8 cellular contexts compared by ENCODE assay signal in genomic region chr6:32984639-32985389, GRCh38. TPM values are rescaled to one million over a fixed set of nuclear protein-coding genes. Genes with fewer than 3 reads are reported as not detected.
DNase-seq lines count a peak whose midpoint lies in the region; ATAC-seq and TF ChIP-seq lines count a peak whose summit lies in the region.

No MANE protein-coding gene starts in this region.

- ATAC-seq in lung (ENCODE audit: insufficient read depth, low FRiP score), result peak; percentile 83
- no peak for ATAC-seq in HG03097 (IDR thresholded peaks at IDR 0.05; ENCODE audit: low FRiP score, unreplicated experiment)

- peaks cover 10 to 19% of the 10 kb centered on the region in 2 donors for H3K36me3 ChIP-seq in lung (ENCODE audit: control insufficient read depth in 2 of 2, insufficient read depth in 2 of 2, low read length in 2 of 2)

- peak; percentile 94 for TF ChIP-seq CTCF in lung (IDR thresholded peaks at IDR 0.05; ENCODE audit: control extremely low read depth, extremely low read depth)

- H3K4me3 ChIP-seq in lung, result no peak overlapping the region

- 11% methylated on average over 9 of the region's 9 CpGs for WGBS in lung, 2 donors

- H3K27ac ChIP-seq in lung (ENCODE audit: low read depth in 1 of 2, low read length in 1 of 2), result peak overlapping the region in 1 of 2 donors; percentile 13

- peak; percentile 83 for DNase-seq in GM03348 (ENCODE audit: low spot score)
- peak; percentile 64 for DNase-seq in HS-27A (ENCODE audit: low read depth)
- peak; percentile 95 for DNase-seq in NCI-H82 (lab: John Stamatoyannopoulos, UW)
- peak; percentile 83 to 87 for DNase-seq in activated CD4-positive, alpha-beta T cell treated with anti-CD3 and anti-CD28 coated beads, Interleukin-2, amount 50 U/mL, for 24 hours (ENCODE audit: low read depth in 1 of 2, low spot score in 1 of 2)
- peak; percentile 93 for DNase-seq in dermis blood vessel endothelial cell
- peak; percentile 91 for DNase-seq in lung (ENCODE audit: low spot score)
- DNase-seq in stimulated activated CD8-positive, alpha-beta memory T cell treated with anti-CD3 and anti-CD28 coated beads, Interleukin-15, amount 100 ng/mL, for 24 hours (ENCODE audit: low read depth), result peak; percentile 77

- no peaks in the 10 kb centered on the region for H3K9me3 ChIP-seq in lung (ENCODE audit: control insufficient read depth in 2 of 2, insufficient read depth in 1 of 2, low read length in 1 of 2)

- no peaks in the 10 kb centered on the region for H3K4me1 ChIP-seq in lung (ENCODE audit: control insufficient read depth in 2 of 2, insufficient read depth in 2 of 2, low read length in 2 of 2)

- no peaks in the 10 kb centered on the region for H3K27me3 ChIP-seq in lung (ENCODE audit: control insufficient read depth, insufficient read depth)

RNA-seq across cellular contexts. Expression of gene BRD2, which starts 16.4 kb away (rescaled TPM):
- total RNA-seq in dermis blood vessel endothelial cell, result 60.2 and 86.7 TPM in 2 replicates
- 100 to 1,000 TPM; 178 TPM for total RNA-seq in lung
- 100 to 1,000 TPM; 114 to 117 TPM for polyA plus RNA-seq in lung

RNA-seq across cellular contexts. Expression of gene HLA-DOA, which starts 24.6 kb away (rescaled TPM):
- total RNA-seq in dermis blood vessel endothelial cell, result not detected in 2 replicates
- 10 to 100 TPM; 20.7 to 26.4 TPM for total RNA-seq in lung
- polyA plus RNA-seq in lung, result 10 to 100 TPM in 1 of 2 donors, 1 to 10 TPM in 1; 4.6 to 12.8 TPM

RNA-seq across cellular contexts. Expression of gene HLA-DMA, which starts 31.9 kb away (rescaled TPM):
- total RNA-seq in dermis blood vessel endothelial cell (1.2 and 1.7 TPM in 2 replicates), lung (100 to 1,000 TPM in 1 of 2 donors, 10 to 100 TPM in 1; 76.8 to 130 TPM)
- polyA plus RNA-seq in lung, result 100 to 1,000 TPM; 106 to 240 TPM

RNA-seq across cellular contexts. Expression of gene HLA-DMB, which starts 44.0 kb away (rescaled TPM):
- total RNA-seq in dermis blood vessel endothelial cell (1.0 and 2.9 TPM in 2 replicates), lung (10 to 100 TPM; 42.3 to 76.7 TPM)
- 10 to 100 TPM; 50.1 to 52.2 TPM for polyA plus RNA-seq in lung

Comparison
In these comparisons a context has a peak if more than half of its experiments do, and no peak if none do; other contexts are left out.
1. RNA of gene HLA-DOA, which starts 24.6 kb away (total RNA-seq): 20.7 to 26.4 TPM in lung; not detected in dermis blood vessel endothelial cell; every median in the first group is over 10 times any median in the second.
2. RNA of gene HLA-DMA, which starts 31.9 kb away (total RNA-seq): 76.8 to 130 TPM in lung; 1.2 to 1.7 TPM in dermis blood vessel endothelial cell; every median in the first group is over 10 times any median in the second.
3. Peak in every context shown above with its lines, with median percentiles within 50 percentile points of each other: DNase-seq.